ENCODE assay signal across 22 cellular contexts in genomic region chr2:42848726-42849290, GRCh38. TPM values are rescaled to one million over a fixed set of nuclear protein-coding genes. Genes with fewer than 3 reads are reported as not detected.
DNase-seq lines count a peak whose midpoint lies in the region; ATAC-seq and TF ChIP-seq lines count a peak whose summit lies in the region.
"Had no signal": no experiment of that assay in that cellular context is flagged by ENCODE, and none has a peak within 500 bp of the region (broad histone marks: within the 10 kb centered on the region; RNA-seq: fewer than 3 reads in every experiment).

No MANE protein-coding gene starts in this region.

- H3K9me3 ChIP-seq in neural progenitor cell (ENCODE audit: low read depth) (no peaks in the 10 kb centered on the region), suprapubic skin (no peaks in the 10 kb centered on the region)

- peaks cover 4% of the 10 kb centered on the region for H3K27me3 Mint-ChIP-seq in neural progenitor cell (ENCODE audit: insufficient read depth, low read depth)

- no peaks in the 10 kb centered on the region for H4K20me1 ChIP-seq in neural progenitor cell (ENCODE audit: low read depth)

- no peaks in the 10 kb centered on the region for H3K36me3 ChIP-seq in neural progenitor cell
- H3K36me3 ChIP-seq in suprapubic skin: no peaks in the 10 kb centered on the region

- H3K4me1 Mint-ChIP-seq in neural progenitor cell: peaks cover 18% of the 10 kb centered on the region
- H3K4me1 Mint-ChIP-seq: CD8-positive, alpha-beta memory T cell had no signal

- 96% methylated on average over 9 of the region's 10 CpGs for WGBS in suprapubic skin

- H3K79me2 ChIP-seq in neural progenitor cell (ENCODE audit: low read depth): no peaks in the 10 kb centered on the region

- H3F3A ChIP-seq in neural progenitor cell (ENCODE audit: low read depth): no peaks in the 10 kb centered on the region

- TF ChIP-seq EP300 in suprapubic skin (IDR thresholded peaks at IDR 0.05): no peak

- H3K4me3 ChIP-seq in coronary artery (no peak overlapping the region), neural progenitor cell (no peak overlapping the region), suprapubic skin (no peak overlapping the region)

- peak overlapping the region; percentile 8 for H3K27ac ChIP-seq in coronary artery
- H3K27ac ChIP-seq in neural progenitor cell: no peak overlapping the region
- no peak overlapping the region for H3K27ac ChIP-seq in suprapubic skin
- H3K27ac ChIP-seq: 22Rv1, C4-2B had no signal

- peaks cover 12% of the 10 kb centered on the region for H3K4me1 ChIP-seq in neural progenitor cell
- H3K4me1 ChIP-seq in suprapubic skin: peaks cover 66% of the 10 kb centered on the region

- ATAC-seq in GM21423 (IDR thresholded peaks at IDR 0.05; ENCODE audit: unreplicated experiment): no peak

- TF ChIP-seq POLR2A in suprapubic skin (IDR thresholded peaks at IDR 0.05): no peak

- H3K27me3 ChIP-seq in neural progenitor cell: no peaks in the 10 kb centered on the region
- H3K27me3 ChIP-seq in suprapubic skin: no peaks in the 10 kb centered on the region

- TF ChIP-seq CTCF in coronary artery (IDR thresholded peaks at IDR 0.05): no peak
- no peak for TF ChIP-seq CTCF in neural progenitor cell (IDR thresholded peaks at IDR 0.05)
- TF ChIP-seq CTCF in suprapubic skin (IDR thresholded peaks at IDR 0.05): no peak

- peak; percentile 46 for DNase-seq in activated effector memory CD4-positive, alpha-beta T cell treated with anti-CD3 and anti-CD28 coated beads, Interleukin-2, amount 50 U/mL, for 16 hours
- DNase-seq in activated effector memory CD4-positive, alpha-beta T cell treated with Interleukin-2 at 50 U/mL for 16 hours: no peak
- DNase-seq in coronary artery (ENCODE audit: low spot score): peak; percentile 47
- no peak for DNase-seq in neural progenitor cell (ENCODE audit: low spot score)
- peak; percentile 35 to 55 for DNase-seq in suprapubic skin (ENCODE audit: low spot score in 2 of 2)
- no peak for DNase-seq in OCI-M1 (lab: John Stamatoyannopoulos, UW)
- DNase-seq in NK-92 treated with Interleukin-12 subunit alpha and Interleukin-12 subunit beta, amount 100 ng/mL, for 24 hours (lab: John Stamatoyannopoulos, UW): no peak
- DNase-seq: ACHN; CD8-positive, alpha-beta memory T cell; H7; Karpas-422; NCI-H1417; NCI-H1694 treated with DMSO at 0.1 percent for 48 hours; NCI-H2081 treated with DMSO at 0.1 percent for 48 hours; NCI-H2171 treated with DMSO at 0.1 percent for 48 hours; NCI-H524 treated with DMSO at 0.1 percent for 48 hours; SHP77 had no signal

- peak overlapping the region; percentile 44 for H3K4me3 Mint-ChIP-seq in neural progenitor cell
- H3K4me3 Mint-ChIP-seq: CD8-positive, alpha-beta memory T cell had no signal

- H3K27ac Mint-ChIP-seq in neural progenitor cell: no peak overlapping the region
- H3K27ac Mint-ChIP-seq: CD8-positive, alpha-beta memory T cell had no signal

- no peak overlapping the region for H3K9ac ChIP-seq in neural progenitor cell

- no peaks in the 10 kb centered on the region for H3K9me3 Mint-ChIP-seq in neural progenitor cell
- H3K9me3 Mint-ChIP-seq: CD8-positive, alpha-beta memory T cell had no signal

- H2AFZ ChIP-seq in neural progenitor cell (replicated peaks): no peak overlapping the region

- H3K36me3 Mint-ChIP-seq in neural progenitor cell: no peaks in the 10 kb centered on the region
- H3K36me3 Mint-ChIP-seq: CD8-positive, alpha-beta memory T cell had no signal

- H3K4me2 ChIP-seq in neural progenitor cell: no peak overlapping the region

RNA-seq across cellular contexts. Expression of gene HAAO, which starts 56.4 kb away (rescaled TPM):
- total RNA-seq in neural progenitor cell (ENCODE audit: low replicate concordance): 0.77 and 2.8 TPM in 2 replicates
- 1 to 10 TPM; 3.9 to 6.6 (median 4.3) TPM for total RNA-seq in suprapubic skin
- total RNA-seq: Daoy, M059J had no signal

Comparison
In these comparisons a context has a peak if more than half of its experiments do, and no peak if none do; other contexts are left out.
1. DNase-seq: peak in activated effector memory CD4-positive, alpha-beta T cell treated with anti-CD3 and anti-CD28 coated beads, Interleukin-2, amount 50 U/mL, for 16 hours (single experiment), coronary artery (single experiment) and suprapubic skin (2 of 2); none in activated effector memory CD4-positive, alpha-beta T cell treated with Interleukin-2 at 50 U/mL for 16 hours (single experiment), neural progenitor cell (single experiment), OCI-M1 (single experiment) and NK-92 treated with Interleukin-12 subunit alpha and Interleukin-12 subunit beta, amount 100 ng/mL, for 24 hours (single experiment).
2. H3K27ac ChIP-seq: peak in coronary artery (2 of 2); none in neural progenitor cell (single experiment) and suprapubic skin (single experiment).